ENCODE assay signal across 12 cellular contexts in genomic region chrX:108186811-108187210, GRCh38.
DNase-seq lines count a peak whose midpoint lies in the region; ATAC-seq and TF ChIP-seq lines count a peak whose summit lies in the region.
"Had no signal": no experiment of that assay in that cellular context is flagged by ENCODE, and none has a peak within 500 bp of the region (broad histone marks: within the 10 kb centered on the region; RNA-seq: fewer than 3 reads in every experiment).

No MANE protein-coding gene starts in this region.

- no peaks in the 10 kb centered on the region for H3K27me3 Mint-ChIP-seq in WTC11 (ENCODE audit: low read depth)

- peak; percentile 88 for DNase-seq in HCEC 1CT
- peak; percentile 43 for DNase-seq in fibroblast of the conjunctiva (ENCODE audit: low read depth)
- DNase-seq in stimulated activated CD4-positive, alpha-beta T cell treated with anti-CD3 and anti-CD28 coated beads, Interleukin-2, amount 100 ng/mL, for 48 hours = no peak
- DNase-seq in WTC11 (ENCODE audit: low spot score) = no peak
- no peak for DNase-seq in GM19238 (ENCODE audit: insufficient read length, low spot score)
- DNase-seq: activated CD4-positive, alpha-beta T cell treated with anti-CD3 and anti-CD28 coated beads for 48 hours; DMS79; glutamatergic neuron; NCI-H146; stimulated activated CD4-positive, alpha-beta T cell treated with anti-CD3 and anti-CD28 coated beads, Interleukin-4, amount 100 ng/mL, for 24 hours had no signal

- POLR2A ChIA-PET in WTC11 (lab: Charles Lee) = no interaction called here

- H3K4me3 Mint-ChIP-seq in WTC11 = no peak overlapping the region

- H3K36me3 Mint-ChIP-seq in WTC11 = peaks cover 4% of the 10 kb centered on the region; the same call in 1 of the 2 replicates

- TF ChIP-seq CTCF in WTC11 (IDR thresholded peaks at IDR 0.05) = no peak

- ATAC-seq in SK-N-SH treated with all-trans-retinoic acid at 6 μM for 48 hours (peak; percentile 51; the same call in 2 of the 3 replicates), GM21367 (IDR thresholded peaks at IDR 0.05; ENCODE audit: unreplicated experiment) (no peak), WTC11 (no peak)

- H3K27ac Mint-ChIP-seq in WTC11 = no peak overlapping the region

- no peaks in the 10 kb centered on the region for H3K9me3 Mint-ChIP-seq in WTC11

- CTCF ChIA-PET in WTC11 (lab: Charles Lee) = no interaction called here

- peaks cover 2% of the 10 kb centered on the region; the same call in 1 of the 2 replicates for H3K4me1 Mint-ChIP-seq in WTC11

TF ChIP-seq in SK-N-SH treated with all-trans-retinoic acid at 6 μM for 48 hours, 23 proteins besides CTCF, POLR2A, EP300 and RAD21:
- TF ChIP-seq CSRNP3 (CRISPR knock-in tag; IDR thresholded peaks at IDR 0.05) (no peak), RARB (CRISPR knock-in tag; IDR thresholded peaks at IDR 0.05) (no peak), GLIS3 (CRISPR knock-in tag; IDR thresholded peaks at IDR 0.05) (no peak), SNAI2 (CRISPR knock-in tag; IDR thresholded peaks at IDR 0.05) (no peak), ESRRG (CRISPR knock-in tag; IDR thresholded peaks at IDR 0.05) (no peak), OSR1 (CRISPR knock-in tag; IDR thresholded peaks at IDR 0.05) (no peak), ARNTL (CRISPR knock-in tag; IDR thresholded peaks at IDR 0.05; ENCODE audit: borderline replicate concordance, low read depth) (no peak)
TF ChIP-seq in SK-N-SH treated with all-trans-retinoic acid at 6 μM for 48 hours: peak in this region for 0.

TF ChIP-seq in WTC11, 78 proteins besides CTCF, POLR2A, EP300 and RAD21 (continues in another document):
- TF ChIP-seq, protein P1, sequence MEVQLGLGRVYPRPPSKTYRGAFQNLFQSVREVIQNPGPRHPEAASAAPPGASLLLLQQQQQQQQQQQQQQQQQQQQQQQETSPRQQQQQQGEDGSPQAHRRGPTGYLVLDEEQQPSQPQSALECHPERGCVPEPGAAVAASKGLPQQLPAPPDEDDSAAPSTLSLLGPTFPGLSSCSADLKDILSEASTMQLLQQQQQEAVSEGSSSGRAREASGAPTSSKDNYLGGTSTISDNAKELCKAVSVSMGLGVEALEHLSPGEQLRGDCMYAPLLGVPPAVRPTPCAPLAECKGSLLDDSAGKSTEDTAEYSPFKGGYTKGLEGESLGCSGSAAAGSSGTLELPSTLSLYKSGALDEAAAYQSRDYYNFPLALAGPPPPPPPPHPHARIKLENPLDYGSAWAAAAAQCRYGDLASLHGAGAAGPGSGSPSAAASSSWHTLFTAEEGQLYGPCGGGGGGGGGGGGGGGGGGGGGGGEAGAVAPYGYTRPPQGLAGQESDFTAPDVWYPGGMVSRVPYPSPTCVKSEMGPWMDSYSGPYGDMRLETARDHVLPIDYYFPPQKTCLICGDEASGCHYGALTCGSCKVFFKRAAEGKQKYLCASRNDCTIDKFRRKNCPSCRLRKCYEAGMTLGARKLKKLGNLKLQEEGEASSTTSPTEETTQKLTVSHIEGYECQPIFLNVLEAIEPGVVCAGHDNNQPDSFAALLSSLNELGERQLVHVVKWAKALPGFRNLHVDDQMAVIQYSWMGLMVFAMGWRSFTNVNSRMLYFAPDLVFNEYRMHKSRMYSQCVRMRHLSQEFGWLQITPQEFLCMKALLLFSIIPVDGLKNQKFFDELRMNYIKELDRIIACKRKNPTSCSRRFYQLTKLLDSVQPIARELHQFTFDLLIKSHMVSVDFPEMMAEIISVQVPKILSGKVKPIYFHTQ (CRISPR knock-in tag; IDR thresholded peaks at IDR 0.05) = no peak
- TF ChIP-seq, protein P2, sequence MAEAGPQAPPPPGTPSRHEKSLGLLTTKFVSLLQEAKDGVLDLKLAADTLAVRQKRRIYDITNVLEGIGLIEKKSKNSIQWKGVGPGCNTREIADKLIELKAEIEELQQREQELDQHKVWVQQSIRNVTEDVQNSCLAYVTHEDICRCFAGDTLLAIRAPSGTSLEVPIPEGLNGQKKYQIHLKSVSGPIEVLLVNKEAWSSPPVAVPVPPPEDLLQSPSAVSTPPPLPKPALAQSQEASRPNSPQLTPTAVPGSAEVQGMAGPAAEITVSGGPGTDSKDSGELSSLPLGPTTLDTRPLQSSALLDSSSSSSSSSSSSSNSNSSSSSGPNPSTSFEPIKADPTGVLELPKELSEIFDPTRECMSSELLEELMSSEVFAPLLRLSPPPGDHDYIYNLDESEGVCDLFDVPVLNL (CRISPR knock-in tag; IDR thresholded peaks at IDR 0.05; ENCODE audit: borderline replicate concordance, low read depth) = no peak
- TF ChIP-seq PRDM15 (CRISPR knock-in tag; IDR thresholded peaks at IDR 0.05) = no peak
- TF ChIP-seq PRRX2 (CRISPR knock-in tag; IDR thresholded peaks at IDR 0.05) = no peak
- TF ChIP-seq, protein P3, sequence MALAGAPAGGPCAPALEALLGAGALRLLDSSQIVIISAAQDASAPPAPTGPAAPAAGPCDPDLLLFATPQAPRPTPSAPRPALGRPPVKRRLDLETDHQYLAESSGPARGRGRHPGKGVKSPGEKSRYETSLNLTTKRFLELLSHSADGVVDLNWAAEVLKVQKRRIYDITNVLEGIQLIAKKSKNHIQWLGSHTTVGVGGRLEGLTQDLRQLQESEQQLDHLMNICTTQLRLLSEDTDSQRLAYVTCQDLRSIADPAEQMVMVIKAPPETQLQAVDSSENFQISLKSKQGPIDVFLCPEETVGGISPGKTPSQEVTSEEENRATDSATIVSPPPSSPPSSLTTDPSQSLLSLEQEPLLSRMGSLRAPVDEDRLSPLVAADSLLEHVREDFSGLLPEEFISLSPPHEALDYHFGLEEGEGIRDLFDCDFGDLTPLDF (CRISPR knock-in tag; IDR thresholded peaks at IDR 0.05) = no peak
- no peak for TF ChIP-seq CBFB (CRISPR knock-in tag; IDR thresholded peaks at IDR 0.05; ENCODE audit: low read depth)
- no peak for TF ChIP-seq FOXJ3 (CRISPR knock-in tag; IDR thresholded peaks at IDR 0.05; ENCODE audit: borderline replicate concordance)
- no peak for TF ChIP-seq HMGA2 (CRISPR knock-in tag; IDR thresholded peaks at IDR 0.05)
- no peak for TF ChIP-seq ZNF317 (CRISPR knock-in tag; IDR thresholded peaks at IDR 0.05; ENCODE audit: borderline replicate concordance, low read depth)
- TF ChIP-seq MYBL2 (CRISPR knock-in tag; IDR thresholded peaks at IDR 0.05) = no peak
- TF ChIP-seq, protein P4, sequence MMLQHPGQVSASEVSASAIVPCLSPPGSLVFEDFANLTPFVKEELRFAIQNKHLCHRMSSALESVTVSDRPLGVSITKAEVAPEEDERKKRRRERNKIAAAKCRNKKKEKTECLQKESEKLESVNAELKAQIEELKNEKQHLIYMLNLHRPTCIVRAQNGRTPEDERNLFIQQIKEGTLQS (CRISPR knock-in tag; conservative IDR thresholded peaks at IDR 0.05) = no peak
- no peak for TF ChIP-seq NFE2L1 (CRISPR knock-in tag; IDR thresholded peaks at IDR 0.05)
- TF ChIP-seq NFYB (CRISPR knock-in tag; conservative IDR thresholded peaks at IDR 0.05; ENCODE audit: low read depth) = no peak
- TF ChIP-seq TP53 (CRISPR knock-in tag; IDR thresholded peaks at IDR 0.05) = no peak
- TF ChIP-seq, protein P5, sequence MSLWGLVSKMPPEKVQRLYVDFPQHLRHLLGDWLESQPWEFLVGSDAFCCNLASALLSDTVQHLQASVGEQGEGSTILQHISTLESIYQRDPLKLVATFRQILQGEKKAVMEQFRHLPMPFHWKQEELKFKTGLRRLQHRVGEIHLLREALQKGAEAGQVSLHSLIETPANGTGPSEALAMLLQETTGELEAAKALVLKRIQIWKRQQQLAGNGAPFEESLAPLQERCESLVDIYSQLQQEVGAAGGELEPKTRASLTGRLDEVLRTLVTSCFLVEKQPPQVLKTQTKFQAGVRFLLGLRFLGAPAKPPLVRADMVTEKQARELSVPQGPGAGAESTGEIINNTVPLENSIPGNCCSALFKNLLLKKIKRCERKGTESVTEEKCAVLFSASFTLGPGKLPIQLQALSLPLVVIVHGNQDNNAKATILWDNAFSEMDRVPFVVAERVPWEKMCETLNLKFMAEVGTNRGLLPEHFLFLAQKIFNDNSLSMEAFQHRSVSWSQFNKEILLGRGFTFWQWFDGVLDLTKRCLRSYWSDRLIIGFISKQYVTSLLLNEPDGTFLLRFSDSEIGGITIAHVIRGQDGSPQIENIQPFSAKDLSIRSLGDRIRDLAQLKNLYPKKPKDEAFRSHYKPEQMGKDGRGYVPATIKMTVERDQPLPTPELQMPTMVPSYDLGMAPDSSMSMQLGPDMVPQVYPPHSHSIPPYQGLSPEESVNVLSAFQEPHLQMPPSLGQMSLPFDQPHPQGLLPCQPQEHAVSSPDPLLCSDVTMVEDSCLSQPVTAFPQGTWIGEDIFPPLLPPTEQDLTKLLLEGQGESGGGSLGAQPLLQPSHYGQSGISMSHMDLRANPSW (CRISPR knock-in tag; conservative IDR thresholded peaks at IDR 0.05; ENCODE audit: low read depth) = no peak
- TF ChIP-seq ZNF263 (CRISPR knock-in tag; IDR thresholded peaks at IDR 0.05; ENCODE audit: low read depth) = no peak
- no peak for TF ChIP-seq SMAD4 (CRISPR knock-in tag; IDR thresholded peaks at IDR 0.05)

Comparison
In these comparisons a context has a peak if more than half of its experiments do, and no peak if none do; other contexts are left out.
1. DNase-seq: peak in HCEC 1CT (single experiment) and fibroblast of the conjunctiva (single experiment); none in stimulated activated CD4-positive, alpha-beta T cell treated with anti-CD3 and anti-CD28 coated beads, Interleukin-2, amount 100 ng/mL, for 48 hours (0 of 2), WTC11 (single experiment) and GM19238 (single experiment).